10 cellular contexts compared by ENCODE assay signal in the genomic region with DNA sequence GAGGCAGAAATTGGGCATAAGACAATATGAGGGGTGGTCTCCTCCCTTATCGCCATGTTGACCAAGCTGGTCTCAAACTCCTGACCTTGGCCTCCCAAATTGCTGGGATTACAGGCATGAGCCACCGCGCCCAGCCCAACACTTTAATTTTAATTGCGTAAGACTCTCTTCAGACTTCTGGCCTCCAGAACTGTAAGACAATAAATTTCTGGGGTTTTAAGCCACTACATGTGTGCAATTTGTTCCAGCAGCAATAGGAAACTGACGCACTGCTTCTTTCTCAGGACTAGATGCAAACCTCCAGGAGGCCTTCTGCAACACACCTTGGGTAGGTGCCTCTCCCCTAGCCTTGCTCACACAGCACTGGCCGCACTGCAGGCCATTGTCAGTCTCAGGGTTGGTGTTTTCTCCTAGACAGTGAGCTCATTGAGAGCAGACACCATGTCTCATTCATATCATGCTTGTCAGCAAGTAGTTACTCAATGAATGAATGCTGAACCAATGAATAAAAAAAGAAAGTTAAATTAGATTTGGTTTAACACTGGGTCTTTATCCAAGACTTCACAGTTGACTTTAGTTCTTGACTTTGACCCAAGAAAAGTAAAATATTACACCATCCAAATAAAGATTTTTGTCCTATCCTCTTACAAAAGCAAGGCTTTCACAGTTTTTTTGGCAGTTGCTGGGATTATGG. TPM values are rescaled to one million over a fixed set of nuclear protein-coding genes. Genes with fewer than 3 reads are reported as not detected.
DNase-seq lines count a peak whose midpoint lies in the region; ATAC-seq, FAIRE-seq and TF ChIP-seq lines count a peak whose summit lies in the region.
"Had no signal": no experiment of that assay in that cellular context is flagged by ENCODE, and none has a peak within 500 bp of the region (broad histone marks: within the 10 kb centered on the region; RNA-seq: fewer than 3 reads in every experiment).

No MANE protein-coding gene starts in this region.

- no peak for ATAC-seq in activated naive CD8-positive, alpha-beta T cell treated with anti-CD3 and anti-CD28 coated beads, Interleukin-2, amount 10 ng/mL, durations not matched to agents 7 days and 5 days (ENCODE audit: low read depth)
- ATAC-seq in aorta (ENCODE audit: low FRiP score), result peak; percentile 58
- no peak for ATAC-seq in GM21423 (IDR thresholded peaks at IDR 0.05; ENCODE audit: unreplicated experiment)
- no peak for ATAC-seq in GM21360 (IDR thresholded peaks at IDR 0.05; ENCODE audit: unreplicated experiment)

- no peaks in the 10 kb centered on the region for H3K9me3 ChIP-seq in breast epithelium
- H3K9me3 ChIP-seq in aorta (ENCODE audit: control insufficient read depth, low read length), result no peaks in the 10 kb centered on the region
- H3K9me3 ChIP-seq: mucosa of descending colon had no signal

- H3K27me3 ChIP-seq in breast epithelium, result no peaks in the 10 kb centered on the region
- H3K27me3 ChIP-seq in aorta (ENCODE audit: control insufficient read depth in 1 of 2, insufficient read depth in 2 of 2, low read length in 1 of 2), result no peaks in the 10 kb centered on the region

- intact Hi-C loops in breast epithelium (cut with DNase I; ENCODE audit: low total_unique reads), result no loop called here
- intact Hi-C loops in MCF 10A (cut with micrococcal nuclease), result no loop called here
- intact Hi-C loops in aorta (cut with DNase I), result no loop called here

- peaks cover 10% of the 10 kb centered on the region for H3K4me1 Mint-ChIP-seq in MCF 10A (ENCODE audit: insufficient read depth, unreplicated experiment)
- H3K4me1 Mint-ChIP-seq in activated naive CD8-positive, alpha-beta T cell treated with anti-CD3 and anti-CD28 coated beads, Interleukin-2, amount 10 ng/mL, durations not matched to agents 7 days and 5 days, result peaks cover 17% of the 10 kb centered on the region

- peaks cover 0 to 3% of the 10 kb centered on the region in 2 donors for H3K4me1 ChIP-seq in breast epithelium
- H3K4me1 ChIP-seq in aorta (ENCODE audit: control insufficient read depth in 1 of 2, insufficient read depth in 2 of 2, low read length in 2 of 2), result no peaks in the 10 kb centered on the region

- no peak overlapping the region for H3K27ac Mint-ChIP-seq in MCF 10A (ENCODE audit: low read depth, unreplicated experiment)
- peak overlapping the region; percentile 86 for H3K27ac Mint-ChIP-seq in activated naive CD8-positive, alpha-beta T cell treated with anti-CD3 and anti-CD28 coated beads, Interleukin-2, amount 10 ng/mL, durations not matched to agents 7 days and 5 days

- H3K27ac ChIP-seq in breast epithelium (peak overlapping the region; percentile 26 to 61), aorta (ENCODE audit: low read depth in 1 of 2, low read length in 2 of 2) (no peak overlapping the region)

- H3K27me3 Mint-ChIP-seq in MCF 10A (ENCODE audit: insufficient read depth, unreplicated experiment), result no peaks in the 10 kb centered on the region
- peaks cover 7% of the 10 kb centered on the region for H3K27me3 Mint-ChIP-seq in activated naive CD8-positive, alpha-beta T cell treated with anti-CD3 and anti-CD28 coated beads, Interleukin-2, amount 10 ng/mL, durations not matched to agents 7 days and 5 days

- DNase-seq in breast epithelium (ENCODE audit: low spot score in 2 of 2) (no peak), MCF 10A (ENCODE audit: unreplicated experiment) (no peak), kidney tubule cell (ENCODE audit: low spot score) (peak; percentile 42), aorta (no peak), GM12892 (ENCODE audit: insufficient read length) (no peak)
- no peak for DNase-seq in activated naive CD8-positive, alpha-beta T cell treated with anti-CD3 and anti-CD28 coated beads, Interleukin-2, amount 10 ng/mL, durations not matched to agents 7 days and 5 days
- DNase-seq: activated CD8-positive, alpha-beta memory T cell treated with anti-CD3 and anti-CD28 coated beads, Interleukin-2, amount 50 U/mL, for 4 hours; mucosa of descending colon had no signal

- H3K9me3 Mint-ChIP-seq in MCF 10A (ENCODE audit: unreplicated experiment), result no peaks in the 10 kb centered on the region
- H3K9me3 Mint-ChIP-seq in activated naive CD8-positive, alpha-beta T cell treated with anti-CD3 and anti-CD28 coated beads, Interleukin-2, amount 10 ng/mL, durations not matched to agents 7 days and 5 days, result peaks cover 5% of the 10 kb centered on the region

- H3K36me3 ChIP-seq in breast epithelium (no peaks in the 10 kb centered on the region), aorta (ENCODE audit: control insufficient read depth in 1 of 2, insufficient read depth in 2 of 2, low read length in 1 of 2) (no peaks in the 10 kb centered on the region)

- H3K36me3 Mint-ChIP-seq in MCF 10A (ENCODE audit: insufficient read depth, unreplicated experiment), result no peaks in the 10 kb centered on the region
- H3K36me3 Mint-ChIP-seq in activated naive CD8-positive, alpha-beta T cell treated with anti-CD3 and anti-CD28 coated beads, Interleukin-2, amount 10 ng/mL, durations not matched to agents 7 days and 5 days, result peaks cover 3% of the 10 kb centered on the region

- CTCF ChIA-PET in MCF 10A (lab: Yijun Ruan, JAX), result no interaction called here

- no peak for TF ChIP-seq POLR2A in breast epithelium (IDR thresholded peaks at IDR 0.05)
- TF ChIP-seq POLR2A in GM12892 (IDR thresholded peaks at IDR 0.05; ENCODE audit: low read depth, low read length), result no peak

- no peak overlapping the region for H3K4me3 ChIP-seq in breast epithelium
- no peak overlapping the region for H3K4me3 ChIP-seq in aorta (ENCODE audit: low read length in 2 of 2)
- H3K4me3 ChIP-seq: mucosa of descending colon had no signal

- no peak for FAIRE-seq in GM12892 (lab: Jason Lieb, UNC)

- 86 to 88% methylated on average over 6 of the region's 6 CpGs for WGBS in aorta, 2 donors

- no peak overlapping the region for H3K4me3 Mint-ChIP-seq in MCF 10A (ENCODE audit: unreplicated experiment)
- H3K4me3 Mint-ChIP-seq in activated naive CD8-positive, alpha-beta T cell treated with anti-CD3 and anti-CD28 coated beads, Interleukin-2, amount 10 ng/mL, durations not matched to agents 7 days and 5 days, result peak overlapping the region; percentile 71

- no peak for TF ChIP-seq CTCF in breast epithelium (IDR thresholded peaks at IDR 0.05)
- no peak for TF ChIP-seq CTCF in MCF 10A (IDR thresholded peaks at IDR 0.05; ENCODE audit: unreplicated experiment)

- POLR2A ChIA-PET in MCF 10A (lab: Yijun Ruan, JAX), result interaction anchor here (1.0 to 3.1 kb wide), 3 partner anchors 8 to 23 kb away, joined by 4 to 37 read pairs (median 4); a partner anchor contains a TSS
- POLR2A ChIA-PET in activated naive CD8-positive, alpha-beta T cell treated with anti-CD3 and anti-CD28 coated beads, Interleukin-2, amount 10 ng/mL, durations not matched to agents 7 days and 5 days (lab: Charles Lee), result interaction anchor here (0.6 to 2.1 kb wide), 4 partner anchors 10 to 47 kb away, joined by 3 to 7 read pairs (median 5); a partner anchor contains a TSS

- no TSS peak for BruUV-seq in MCF 10A (replicated peaks; lab: Mats Ljungman, UMichigan)

RNA-seq across cellular contexts. Expression of a gene that starts 5.5 kb away (rescaled TPM):
- total RNA-seq in breast epithelium (10 to 100 TPM; 19.4 to 95.4 (median 86.3) TPM), MCF 10A (2022) (10.5 and 17.8 TPM in 2 replicates), aorta (10 to 100 TPM; 17.8 to 35.8 TPM)
- total RNA-seq in activated naive CD8-positive, alpha-beta T cell treated with anti-CD3 and anti-CD28 coated beads, Interleukin-2, amount 10 ng/mL, durations not matched to agents 7 days and 5 days, result 10 to 100 TPM; 42.1 to 45.0 TPM
- 10 to 100 TPM; 29.2 to 35.1 TPM for polyA plus RNA-seq in aorta
- polyA plus RNA-seq in GM12892 (2012; ENCODE audit: missing spikeins), result 22.5 TPM

RNA-seq across cellular contexts. Expression of a gene that starts 23.2 kb away (rescaled TPM):
- total RNA-seq in breast epithelium, result 10 to 100 TPM; 42.1 to 72.8 (median 54.0) TPM
- total RNA-seq in MCF 10A (2022), result 306 and 344 TPM in 2 replicates
- 10 to 100 TPM; 45.0 to 47.1 TPM for total RNA-seq in activated naive CD8-positive, alpha-beta T cell treated with anti-CD3 and anti-CD28 coated beads, Interleukin-2, amount 10 ng/mL, durations not matched to agents 7 days and 5 days
- 10 to 100 TPM; 46.7 to 77.6 TPM for total RNA-seq in aorta
- polyA plus RNA-seq in aorta, result 10 to 100 TPM; 33.1 to 44.1 TPM
- 33.4 TPM for polyA plus RNA-seq in GM12892 (2012; ENCODE audit: missing spikeins)

RNA-seq across cellular contexts. Expression of a gene that starts 47.5 kb away (rescaled TPM):
- total RNA-seq in breast epithelium, result 1 to 10 TPM in 1 of 3 donors, under 1 TPM in 2; 0.29 to 2.0 (median 0.64) TPM
- 6.0 and 6.7 TPM in 2 replicates for total RNA-seq in MCF 10A (2022)
- total RNA-seq in activated naive CD8-positive, alpha-beta T cell treated with anti-CD3 and anti-CD28 coated beads, Interleukin-2, amount 10 ng/mL, durations not matched to agents 7 days and 5 days, result 10 to 100 TPM; 27.3 to 28.8 TPM
- 1 to 10 TPM in 1 of 2 donors, not detected in 1; 2.0 TPM for total RNA-seq in aorta
- polyA plus RNA-seq in aorta, result under 1 TPM in 1 of 2 donors, not detected in 1; 0.49 TPM
- polyA plus RNA-seq in GM12892 (2012; ENCODE audit: missing spikeins), result 18.3 TPM

RNA-seq across cellular contexts. Expression of a gene that starts 47.6 kb away (rescaled TPM):
- total RNA-seq in breast epithelium (10 to 100 TPM; 46.0 to 64.9 (median 49.1) TPM), MCF 10A (2022) (57.2 and 71.5 TPM in 2 replicates), aorta (10 to 100 TPM; 34.8 TPM)
- 10 to 100 TPM; 49.6 to 51.0 TPM for total RNA-seq in activated naive CD8-positive, alpha-beta T cell treated with anti-CD3 and anti-CD28 coated beads, Interleukin-2, amount 10 ng/mL, durations not matched to agents 7 days and 5 days
- polyA plus RNA-seq in aorta, result 100 to 1,000 TPM in 1 of 2 donors, 10 to 100 TPM in 1; 90.9 to 103 TPM
- 77.5 TPM for polyA plus RNA-seq in GM12892 (2012; ENCODE audit: missing spikeins)

RNA-seq across cellular contexts. Expression of a gene that starts 48.1 kb away (rescaled TPM):
- 1 to 10 TPM in 2 of 3 donors, not detected in 1; 2.3 to 5.6 TPM for total RNA-seq in breast epithelium
- total RNA-seq in MCF 10A (2022), result not detected in 2 replicates
- not detected for total RNA-seq in activated naive CD8-positive, alpha-beta T cell treated with anti-CD3 and anti-CD28 coated beads, Interleukin-2, amount 10 ng/mL, durations not matched to agents 7 days and 5 days
- under 1 TPM in 1 of 2 donors, not detected in 1; 0.57 TPM for total RNA-seq in aorta
- polyA plus RNA-seq in aorta, result 1 to 10 TPM in 1 of 2 donors, under 1 TPM in 1; 0.20 to 2.3 TPM
- 0.76 TPM for polyA plus RNA-seq in GM12892 (2012; ENCODE audit: missing spikeins)

Comparison
In these comparisons a context has a peak if more than half of its experiments do, and no peak if none do; other contexts are left out.
1. H3K27ac ChIP-seq: peak in breast epithelium (2 of 2); none in aorta (0 of 2).